9 cellular contexts compared by ENCODE assay signal in the genomic region with DNA sequence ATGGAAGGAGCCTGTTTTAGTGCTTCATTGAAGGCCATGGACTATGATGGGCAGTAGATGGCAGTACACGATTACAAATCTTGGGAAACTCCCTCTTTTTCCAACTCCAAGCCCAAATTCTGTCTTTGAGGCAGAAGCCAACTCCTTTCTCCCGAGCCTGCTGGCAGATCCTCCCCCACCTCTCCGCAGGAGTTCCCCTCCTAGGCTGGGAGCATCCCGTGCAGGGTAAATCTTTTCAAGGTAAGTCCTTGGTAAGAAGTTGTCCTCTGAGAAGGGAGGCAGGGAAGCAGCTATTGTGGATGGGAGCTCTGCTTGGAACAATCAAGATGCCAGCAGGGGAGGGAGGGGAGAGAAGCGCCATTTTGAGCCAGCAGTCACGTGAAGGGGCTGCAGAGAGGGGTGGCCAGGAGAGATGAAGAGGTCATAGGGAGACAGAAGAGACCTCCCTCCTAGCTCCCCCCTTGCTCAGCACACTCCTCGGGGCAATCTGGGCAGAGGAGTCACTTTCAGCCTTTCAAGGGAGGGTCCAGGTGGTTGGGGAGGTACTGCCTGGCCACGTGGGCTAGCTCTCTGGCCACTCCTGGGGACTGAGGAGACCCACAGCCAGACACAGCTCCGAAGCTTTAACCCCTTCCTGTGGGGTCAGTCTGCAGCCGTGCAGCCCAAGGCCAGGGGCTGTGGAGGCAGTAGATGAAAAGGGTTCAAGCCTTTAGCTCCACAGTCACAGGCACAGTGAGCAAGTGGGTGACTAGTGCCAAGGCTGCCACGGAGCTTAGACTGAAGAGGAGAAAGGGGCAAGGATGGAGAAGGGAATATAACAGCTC. TPM values are rescaled to one million over a fixed set of nuclear protein-coding genes. Genes with fewer than 3 reads are reported as not detected.
DNase-seq lines count a peak whose midpoint lies in the region; TF ChIP-seq lines count a peak whose summit lies in the region.
"Had no signal": no experiment of that assay in that cellular context is flagged by ENCODE, and none has a peak within 500 bp of the region (broad histone marks: within the 10 kb centered on the region; RNA-seq: fewer than 3 reads in every experiment).

No MANE protein-coding gene starts in this region.

- H3K9me3 ChIP-seq in esophagus muscularis mucosa: no peaks in the 10 kb centered on the region
- no peaks in the 10 kb centered on the region for H3K9me3 ChIP-seq in vagina
- H3K9me3 ChIP-seq: BLaER1 treated with 17β-estradiol and CSF1 and Interleukin-3, amounts not matched to agents 10 nM and 100 nM had no signal

- TF ChIP-seq CTCF in esophagus muscularis mucosa (IDR thresholded peaks at IDR 0.05): peak; percentile 66 to 70 (median 67)
- TF ChIP-seq CTCF in vagina (IDR thresholded peaks at IDR 0.05): peak; percentile 19 to 60 (median 53)

- DNase-seq in SIG-M5 treated with dmso at 0.1 percent for 504 hours (lab: John Stamatoyannopoulos, UW; ENCODE audit: unreplicated experiment) (peak; percentile 58), SIG-M5 (lab: John Stamatoyannopoulos, UW) (no peak), NCI-H1092 (lab: John Stamatoyannopoulos, UW) (peak; percentile 68), SKM-1 (lab: John Stamatoyannopoulos, UW; ENCODE audit: unreplicated experiment) (peak; percentile 57), esophagus muscularis mucosa (ENCODE audit: extremely low spot score) (no peak), midbrain (lab: John Stamatoyannopoulos, UW) (peak; percentile 88), vagina (ENCODE audit: extremely low spot score in 2 of 2) (no peak)
- no peak for DNase-seq in stimulated activated naive CD4-positive, alpha-beta T cell treated with Interleukin-2 at 50 U/mL for 16 hours (lab: John Stamatoyannopoulos, UW)

- no peak for TF ChIP-seq EP300 in esophagus muscularis mucosa (IDR thresholded peaks at IDR 0.05)

- H3K27me3 ChIP-seq in esophagus muscularis mucosa (no peaks in the 10 kb centered on the region), vagina (no peaks in the 10 kb centered on the region)
- H3K27me3 ChIP-seq: BLaER1 treated with 17β-estradiol and CSF1 and Interleukin-3, amounts not matched to agents 10 nM and 100 nM had no signal

- H3K4me1 ChIP-seq in esophagus muscularis mucosa: peaks cover 5 to 36% (median 26%) of the 10 kb centered on the region in 4 donors
- H3K4me1 ChIP-seq in vagina: peaks cover 18% of the 10 kb centered on the region

- H3K4me3 ChIP-seq in esophagus muscularis mucosa (peak overlapping the region; percentile 47 to 58 (median 50)), vagina (peak overlapping the region; percentile 43 to 51)
- H3K4me3 ChIP-seq: BLaER1 treated with 17β-estradiol and CSF1 and Interleukin-3, amounts not matched to agents 10 nM and 100 nM had no signal

- H3K27ac ChIP-seq in esophagus muscularis mucosa (replicated peaks in 1 of 4): peak overlapping the region; percentile 72 to 81 (median 78)
- H3K27ac ChIP-seq in vagina: peak overlapping the region; percentile 91
- H3K27ac ChIP-seq: BLaER1 treated with 17β-estradiol and CSF1 and Interleukin-3, amounts not matched to agents 10 nM and 100 nM had no signal

- intact Hi-C loops in esophagus muscularis mucosa (cut with DNase I): loop anchor here (2.0 to 10.0 kb wide), 2 partner anchors 172 to 726 kb away; no protein-coding TSS in a partner anchor
- intact Hi-C loops in vagina (cut with DNase I): loop anchor here (10.0 kb wide), 1 partner anchor 176 kb away; the partner anchor contains the start of gene FBXL5

- WGBS in esophagus muscularis mucosa: 22% methylated on average over 9 of the region's 11 CpGs

- H3K36me3 ChIP-seq in esophagus muscularis mucosa (peaks cover 0 to 38% (median 17%) of the 10 kb centered on the region in 4 donors), vagina (no peaks in the 10 kb centered on the region)

- TF ChIP-seq POLR2A in esophagus muscularis mucosa (IDR thresholded peaks at IDR 0.05; ENCODE audit: low read depth) (no peak), vagina (IDR thresholded peaks at IDR 0.05) (no peak)

RNA-seq across cellular contexts. Expression of gene CC2D2A, which starts 9.6 kb away (rescaled TPM):
- 10 to 100 TPM; 23.0 to 59.7 (median 45.0) TPM for total RNA-seq in esophagus muscularis mucosa
- 33.1 TPM for total RNA-seq in vagina

RNA-seq across cellular contexts. Expression of gene C1QTNF7, which starts 51.5 kb away (rescaled TPM):
- total RNA-seq in esophagus muscularis mucosa: 10 to 100 TPM; 15.7 to 41.9 (median 26.0) TPM
- 12.0 TPM for total RNA-seq in vagina

Comparison
In these comparisons a context has a peak if more than half of its experiments do, and no peak if none do; other contexts are left out.
1. DNase-seq: peak in SIG-M5 treated with dmso at 0.1 percent for 504 hours (single experiment), NCI-H1092 (single experiment), SKM-1 (single experiment) and midbrain (single experiment); none in SIG-M5 (single experiment), esophagus muscularis mucosa (single experiment), vagina (0 of 2) and stimulated activated naive CD4-positive, alpha-beta T cell treated with Interleukin-2 at 50 U/mL for 16 hours (single experiment).